ENCODE assay signal across 8 cellular contexts in genomic region chr7:75914169-75914654, GRCh38. TPM values are rescaled to one million over a fixed set of nuclear protein-coding genes. Genes with fewer than 3 reads are reported as not detected.
DNase-seq lines count a peak whose midpoint lies in the region; ATAC-seq and TF ChIP-seq lines count a peak whose summit lies in the region.

No MANE protein-coding gene starts in this region.

- H3K36me3 Mint-ChIP-seq in T-helper 2 cell treated with Interferon-gamma antibody and Interleukin-4, amounts not matched to agents 5 μg/mL and 100 μg/mL, for 36 hours (ENCODE audit: low read depth) = no peaks in the 10 kb centered on the region
- no peaks in the 10 kb centered on the region for H3K36me3 Mint-ChIP-seq in activated naive CD8-positive, alpha-beta T cell treated with anti-CD3 and anti-CD28 coated beads for 36 hours

- H3K27ac ChIP-seq in left lung (peak overlapping the region; percentile 78 to 88), temporal lobe (ENCODE audit: low read depth, low read length) (peak overlapping the region; percentile 75)

- H3K4me3 Mint-ChIP-seq in T-helper 2 cell treated with Interferon-gamma antibody and Interleukin-4, amounts not matched to agents 5 μg/mL and 100 μg/mL, for 36 hours = peak overlapping the region; percentile 91
- peak overlapping the region; percentile 83 for H3K4me3 Mint-ChIP-seq in activated naive CD8-positive, alpha-beta T cell treated with anti-CD3 and anti-CD28 coated beads for 36 hours

- H3K27me3 Mint-ChIP-seq in T-helper 2 cell treated with Interferon-gamma antibody and Interleukin-4, amounts not matched to agents 5 μg/mL and 100 μg/mL, for 36 hours (ENCODE audit: low read depth) = no peaks in the 10 kb centered on the region
- no peaks in the 10 kb centered on the region for H3K27me3 Mint-ChIP-seq in activated naive CD8-positive, alpha-beta T cell treated with anti-CD3 and anti-CD28 coated beads for 36 hours

- DNase-seq in T-helper 2 cell treated with Interferon-gamma antibody and Interleukin-4, amounts not matched to agents 5 μg/mL and 100 μg/mL, for 36 hours (ENCODE audit: low spot score) = no peak
- DNase-seq in T-helper 2 cell (no peak), left lung (peak in 1 of 2 donors; percentile 48), NCI-H1436 (lab: John Stamatoyannopoulos, UW) (no peak)
- DNase-seq in activated naive CD8-positive, alpha-beta T cell treated with anti-CD3 and anti-CD28 coated beads for 36 hours = no peak

- no peaks in the 10 kb centered on the region for H3K36me3 ChIP-seq in left lung

- TF ChIP-seq CTCF in left lung (IDR thresholded peaks at IDR 0.05) = no peak

- H3K27me3 ChIP-seq in left lung = no peaks in the 10 kb centered on the region

- H3K4me1 ChIP-seq in left lung = peaks cover 15 to 46% of the 10 kb centered on the region in 2 donors

- H3K9me3 ChIP-seq in left lung = no peaks in the 10 kb centered on the region

- peak overlapping the region; percentile 93 for H3K27ac Mint-ChIP-seq in T-helper 2 cell treated with Interferon-gamma antibody and Interleukin-4, amounts not matched to agents 5 μg/mL and 100 μg/mL, for 36 hours
- peak overlapping the region; percentile 93 for H3K27ac Mint-ChIP-seq in activated naive CD8-positive, alpha-beta T cell treated with anti-CD3 and anti-CD28 coated beads for 36 hours

- peaks cover 13% of the 10 kb centered on the region for H3K4me1 Mint-ChIP-seq in T-helper 2 cell treated with Interferon-gamma antibody and Interleukin-4, amounts not matched to agents 5 μg/mL and 100 μg/mL, for 36 hours (ENCODE audit: low read depth)
- H3K4me1 Mint-ChIP-seq in activated naive CD8-positive, alpha-beta T cell treated with anti-CD3 and anti-CD28 coated beads for 36 hours = peaks cover 24% of the 10 kb centered on the region

- H3K9me3 Mint-ChIP-seq in T-helper 2 cell treated with Interferon-gamma antibody and Interleukin-4, amounts not matched to agents 5 μg/mL and 100 μg/mL, for 36 hours = no peaks in the 10 kb centered on the region
- no peaks in the 10 kb centered on the region for H3K9me3 Mint-ChIP-seq in activated naive CD8-positive, alpha-beta T cell treated with anti-CD3 and anti-CD28 coated beads for 36 hours

- intact Hi-C loops in left lung (cut with DNase I) = no loop called here

- H3K4me3 ChIP-seq in left lung = peak overlapping the region; percentile 82 to 84

- ATAC-seq in left lung (peak; percentile 1), HG02870 (IDR thresholded peaks at IDR 0.05; ENCODE audit: unreplicated experiment) (no peak), HG02610 (IDR thresholded peaks at IDR 0.05; ENCODE audit: unreplicated experiment) (no peak)

RNA-seq across cellular contexts. Expression of gene POR, which starts 0.7 kb away (rescaled TPM):
- total RNA-seq in activated naive CD8-positive, alpha-beta T cell treated with anti-CD3 and anti-CD28 coated beads for 36 hours = 10 to 100 TPM; 35.4 to 41.3 TPM
- total RNA-seq in left lung = 100 to 1,000 TPM; 206 to 210 TPM
- 47.5 TPM for total RNA-seq in temporal lobe

RNA-seq across cellular contexts. Expression of gene RHBDD2, which starts 35.4 kb away (rescaled TPM):
- 10 to 100 TPM; 28.0 to 29.6 TPM for total RNA-seq in activated naive CD8-positive, alpha-beta T cell treated with anti-CD3 and anti-CD28 coated beads for 36 hours
- 10 to 100 TPM; 62.4 to 69.0 TPM for total RNA-seq in left lung
- 32.0 TPM for total RNA-seq in temporal lobe
